Comparison of ENCODE assay signal across 8 cellular contexts in genomic region chr4:48830706-48831531, GRCh38. TPM values are rescaled to one million over a fixed set of nuclear protein-coding genes. Genes with fewer than 3 reads are reported as not detected.
A peak's percentile ranks its signal among the peaks of the same experiment; 100 is the strongest.
DNase-seq lines count a peak whose midpoint lies in the region; ATAC-seq and TF ChIP-seq lines count a peak whose summit lies in the region.

OCIAD1 (plus strand) TSS chr4:48831088; CDS start chr4:48832625, 1,537 bp downstream.

- DNase-seq in AG10803 (ENCODE audit: low read depth) (peak; percentile 99), NCI-H460 (ENCODE audit: extremely low read depth, low read depth) (peak; percentile 99), cerebellar nuclear complex (lab: John Stamatoyannopoulos, UW) (peak; percentile 73 to 87), islet precursor cell (peak; percentile 99)
- DNase-seq in activated CD4-positive, CD25-positive, alpha-beta regulatory T cell treated with anti-CD3 and anti-CD28 coated beads, Interleukin-2, amount 50 U/mL, for 72 hours = peak; percentile 89
- DNase-seq in stimulated activated CD4-positive, alpha-beta T cell treated with anti-CD3 and anti-CD28 coated beads, Interleukin-12 subunit alpha, Interleukin-12 subunit beta, amount 100 ng/mL, for 48 hours (ENCODE audit: low read depth in 2 of 3, low spot score in 1 of 3) = peak; percentile 92 to 93 (median 92)

- H3K4me3 ChIP-seq in AG10803 (ENCODE audit: low read length) = peak within 1 kb of the TSS; percentile 99

- peak; percentile 98 for ATAC-seq in GM19043 (IDR thresholded peaks at IDR 0.05; ENCODE audit: low read depth, unreplicated experiment)
- ATAC-seq in HG03378 (IDR thresholded peaks at IDR 0.05; ENCODE audit: unreplicated experiment) = peak; percentile 99

- no peak for TF ChIP-seq CTCF in AG10803 (conservative IDR thresholded peaks at IDR 0.05; ENCODE audit: low read length)

RNA-seq across cellular contexts. Expression of gene OCIAD1, which starts in this region (rescaled TPM):
- 203 TPM in 2 replicates for total RNA-seq in NCI-H460 (2014; rRNA removed; shearing (Covaris generic))
- polyA plus RNA-seq in NCI-H460 (2014; cell fraction: nucleus; rRNA removed) = 191 and 217 TPM in 2 replicates

Comparison
In these comparisons a context has a peak if more than half of its experiments do, and no peak if none do; other contexts are left out.
1. Peak in every context shown above with its lines: DNase-seq, ATAC-seq and H3K4me3 ChIP-seq.